In the genomic region with DNA sequence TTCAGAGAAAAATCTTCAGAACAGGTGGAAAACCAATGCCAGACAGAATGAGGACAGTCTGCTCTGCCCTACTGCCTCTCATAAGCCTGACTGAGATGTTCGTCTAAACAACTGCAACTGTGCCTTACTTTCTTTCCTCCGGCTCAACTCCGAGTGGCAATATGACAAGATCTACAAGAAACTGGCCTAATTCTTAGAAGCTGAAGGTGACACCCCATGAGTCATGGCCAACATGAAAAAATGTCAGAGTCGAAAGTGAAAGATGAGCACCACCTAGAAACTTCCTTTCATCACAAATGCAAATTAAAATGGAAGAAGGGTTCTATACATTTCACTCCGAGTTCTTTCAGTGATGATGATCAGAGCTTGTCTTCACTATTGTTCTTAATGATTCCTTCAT, we compare ENCODE assay signal across 9 cellular contexts. TPM values are rescaled to one million over a fixed set of nuclear protein-coding genes. Genes with fewer than 3 reads are reported as not detected.
DNase-seq lines count a peak whose midpoint lies in the region; ATAC-seq lines count a peak whose summit lies in the region.
"Had no signal": no experiment of that assay in that cellular context is flagged by ENCODE, and none has a peak within 500 bp of the region (broad histone marks: within the 10 kb centered on the region; RNA-seq: fewer than 3 reads in every experiment).

No MANE protein-coding gene starts in this region.

- no peaks in the 10 kb centered on the region for H3K9me2 ChIP-seq in Karpas-422 (replicated peaks; ENCODE audit: insufficient read depth, low read length)

- POLR2A ChIA-PET in CD4-positive, alpha-beta memory T cell (lab: Charles Lee; ENCODE audit: partially characterized antibody), result interaction anchor here (0.6 to 3.1 kb wide), 6 partner anchors 10 to 294 kb away, joined by 3 to 24 read pairs (median 4); partner anchors contain the start of genes DYNLT2B, FBXO45 and WDR53

- intact Hi-C loops in CD4-positive, alpha-beta memory T cell (cut with micrococcal nuclease), result loop anchor here (1.0 kb wide), 2 partner anchors 13 to 44 kb away; partner anchors contain the start of genes DYNLT2B and PCYT1A
- intact Hi-C loops in activated T-helper 2 cell treated with anti-CD3 and anti-CD28 coated beads, Interferon-gamma antibody, Interleukin-2, Interleukin-4, amounts not matched to agents 10 μg/mL and 5 μg/mL and 100 μg/mL, durations not matched to agents 14 hours and 24 hours and 36 hours (cut with micrococcal nuclease), result loop anchor here (1.0 to 2.0 kb wide), 5 partner anchors 8 to 229 kb away; partner anchors contain the start of genes DYNLT2B, PCYT1A, RNF168 and UBXN7

- peak overlapping the region; percentile 75 for H3K27ac ChIP-seq in CD4-positive, alpha-beta memory T cell (ENCODE audit: low read depth, low read length)
- H3K27ac ChIP-seq in Karpas-422 (ENCODE audit: low read length), result peak overlapping the region; percentile 71
- H3K27ac ChIP-seq: adrenal gland had no signal

- peak overlapping the region; percentile 21 to 52 for H3K4me3 ChIP-seq in CD4-positive, alpha-beta memory T cell (ENCODE audit: low read length in 2 of 2)
- H3K4me3 ChIP-seq in Karpas-422 (ENCODE audit: low read length), result peak overlapping the region; percentile 44
- no peak overlapping the region for H3K4me3 ChIP-seq in MG63
- H3K4me3 ChIP-seq: adrenal gland had no signal

- CTCF ChIA-PET in CD4-positive, alpha-beta memory T cell (lab: Charles Lee; ENCODE audit: partially characterized antibody), result interaction anchor here (0.8 to 1.2 kb wide), 3 partner anchors 14 to 43 kb away, joined by 3 to 5 read pairs (median 3); partner anchors contain the start of gene DYNLT2B

- peak overlapping the region; percentile 76 to 89 (median 82) for H3K4me3 Mint-ChIP-seq in CD4-positive, alpha-beta memory T cell
- H3K4me3 Mint-ChIP-seq in activated T-helper 2 cell treated with anti-CD3 and anti-CD28 coated beads, Interferon-gamma antibody, Interleukin-2, Interleukin-4, amounts not matched to agents 10 μg/mL and 5 μg/mL and 100 μg/mL, durations not matched to agents 14 hours and 24 hours and 36 hours (ENCODE audit: low read depth), result peak overlapping the region; percentile 62

- H3K36me3 Mint-ChIP-seq in CD4-positive, alpha-beta memory T cell, result peaks cover 20 to 24% of the 10 kb centered on the region in 2 donors
- peaks cover 47% of the 10 kb centered on the region for H3K36me3 Mint-ChIP-seq in activated T-helper 2 cell treated with anti-CD3 and anti-CD28 coated beads, Interferon-gamma antibody, Interleukin-2, Interleukin-4, amounts not matched to agents 10 μg/mL and 5 μg/mL and 100 μg/mL, durations not matched to agents 14 hours and 24 hours and 36 hours (ENCODE audit: low read depth)

- H4K20me1 ChIP-seq in Karpas-422 (ENCODE audit: insufficient read depth, low read depth, low read length), result no peaks in the 10 kb centered on the region

- H3K27me3 ChIP-seq in CD4-positive, alpha-beta memory T cell (ENCODE audit: insufficient read depth, low read length), result no peaks in the 10 kb centered on the region
- no peaks in the 10 kb centered on the region for H3K27me3 ChIP-seq in Karpas-422 (ENCODE audit: low read length)
- H3K27me3 ChIP-seq in MG63, result no peaks in the 10 kb centered on the region
- H3K27me3 ChIP-seq: adrenal gland had no signal

- no peaks in the 10 kb centered on the region for H3K9me3 Mint-ChIP-seq in CD4-positive, alpha-beta memory T cell
- H3K9me3 Mint-ChIP-seq in activated T-helper 2 cell treated with anti-CD3 and anti-CD28 coated beads, Interferon-gamma antibody, Interleukin-2, Interleukin-4, amounts not matched to agents 10 μg/mL and 5 μg/mL and 100 μg/mL, durations not matched to agents 14 hours and 24 hours and 36 hours, result no peaks in the 10 kb centered on the region

- H3K9ac ChIP-seq in Karpas-422 (ENCODE audit: low read length), result peak overlapping the region; percentile 47

- H3K4me2 ChIP-seq in Karpas-422 (ENCODE audit: low read depth, low read length, poor library complexity, severe bottlenecking), result peak overlapping the region; percentile 62

- no peaks in the 10 kb centered on the region for H3K36me3 ChIP-seq in CD4-positive, alpha-beta memory T cell (ENCODE audit: insufficient read depth, low read length)
- H3K36me3 ChIP-seq in Karpas-422 (ENCODE audit: insufficient read depth, low read length) (peaks cover 9% of the 10 kb centered on the region; the same call in 1 of the 2 replicates), MG63 (peaks cover 33% of the 10 kb centered on the region)

- ATAC-seq in GM21526 (IDR thresholded peaks at IDR 0.05; ENCODE audit: low FRiP score, unreplicated experiment), result peak; percentile 77

- peaks cover 46% of the 10 kb centered on the region for H3K4me1 ChIP-seq in CD4-positive, alpha-beta memory T cell (ENCODE audit: insufficient read depth, low read length)
- H3K4me1 ChIP-seq in Karpas-422 (ENCODE audit: low read length), result peaks cover 27% of the 10 kb centered on the region

- DNase-seq in CD4-positive, alpha-beta memory T cell, result peak; percentile 71 to 86 (median 79)
- DNase-seq in Karpas-422 (peak; percentile 91), NCI-H510A treated with DMSO at 0.1 percent for 48 hours (lab: John Stamatoyannopoulos, UW) (no peak), NCI-H1092 (lab: John Stamatoyannopoulos, UW) (no peak), MG63 (no peak)
- DNase-seq in activated T-helper 2 cell treated with anti-CD3 and anti-CD28 coated beads, Interferon-gamma antibody, Interleukin-2, Interleukin-4, amounts not matched to agents 10 μg/mL and 5 μg/mL and 100 μg/mL, durations not matched to agents 14 hours and 24 hours and 36 hours (ENCODE audit: low spot score), result peak; percentile 74
- DNase-seq in stimulated activated CD4-positive, alpha-beta T cell treated with anti-CD3 and anti-CD28 coated beads, Interleukin-15, amount 100 ng/mL, for 24 hours, result peak; percentile 73

- peaks cover 29 to 63% (median 38%) of the 10 kb centered on the region in 4 donors for H3K4me1 Mint-ChIP-seq in CD4-positive, alpha-beta memory T cell
- H3K4me1 Mint-ChIP-seq in activated T-helper 2 cell treated with anti-CD3 and anti-CD28 coated beads, Interferon-gamma antibody, Interleukin-2, Interleukin-4, amounts not matched to agents 10 μg/mL and 5 μg/mL and 100 μg/mL, durations not matched to agents 14 hours and 24 hours and 36 hours (ENCODE audit: low read depth), result peaks cover 47% of the 10 kb centered on the region

- H3K9me3 ChIP-seq in CD4-positive, alpha-beta memory T cell (ENCODE audit: control insufficient read depth in 1 of 2, low read length in 2 of 2), result no peaks in the 10 kb centered on the region
- H3K9me3 ChIP-seq in Karpas-422 (ENCODE audit: low read length) (no peaks in the 10 kb centered on the region), MG63 (no peaks in the 10 kb centered on the region)
- H3K9me3 ChIP-seq: adrenal gland had no signal

- peaks cover 76% of the 10 kb centered on the region for H3K79me2 ChIP-seq in Karpas-422 (ENCODE audit: low read length)

- H2AFZ ChIP-seq in Karpas-422 (ENCODE audit: low read length), result peak overlapping the region; percentile 11

- peak overlapping the region; percentile 89 to 99 (median 97) for H3K27ac Mint-ChIP-seq in CD4-positive, alpha-beta memory T cell
- peak overlapping the region; percentile 90 for H3K27ac Mint-ChIP-seq in activated T-helper 2 cell treated with anti-CD3 and anti-CD28 coated beads, Interferon-gamma antibody, Interleukin-2, Interleukin-4, amounts not matched to agents 10 μg/mL and 5 μg/mL and 100 μg/mL, durations not matched to agents 14 hours and 24 hours and 36 hours

- H3K27me3 Mint-ChIP-seq in CD4-positive, alpha-beta memory T cell, result no peaks in the 10 kb centered on the region
- no peaks in the 10 kb centered on the region for H3K27me3 Mint-ChIP-seq in activated T-helper 2 cell treated with anti-CD3 and anti-CD28 coated beads, Interferon-gamma antibody, Interleukin-2, Interleukin-4, amounts not matched to agents 10 μg/mL and 5 μg/mL and 100 μg/mL, durations not matched to agents 14 hours and 24 hours and 36 hours (ENCODE audit: low read depth)

RNA-seq across cellular contexts. Expression of gene PCYT1A, which starts 12.9 kb away (rescaled TPM):
- 10 to 100 TPM; 70.1 to 73.7 TPM for total RNA-seq in CD4-positive, alpha-beta memory T cell
- 10 to 100 TPM; 11.0 to 25.5 TPM for polyA plus RNA-seq in CD4-positive, alpha-beta memory T cell
- 42.6 and 48.8 TPM in 2 replicates for total RNA-seq in Karpas-422 (2014; rRNA removed; shearing (Covaris generic); ENCODE audit: low replicate concordance)
- total RNA-seq in activated T-helper 2 cell treated with anti-CD3 and anti-CD28 coated beads, Interferon-gamma antibody, Interleukin-2, Interleukin-4, amounts not matched to agents 10 μg/mL and 5 μg/mL and 100 μg/mL, durations not matched to agents 14 hours and 24 hours and 36 hours, result 49.2 and 53.7 TPM in 2 replicates
- total RNA-seq in MG63 (2014; rRNA removed; shearing (Covaris generic); ENCODE audit: low replicate concordance), result 52.6 and 82.0 TPM in 2 replicates

RNA-seq across cellular contexts. Expression of gene DYNLT2B, which starts 43.5 kb away (rescaled TPM):
- 1 to 10 TPM; 6.0 to 7.4 TPM for total RNA-seq in CD4-positive, alpha-beta memory T cell
- 10 to 100 TPM; 18.5 to 31.1 TPM for polyA plus RNA-seq in CD4-positive, alpha-beta memory T cell
- 9.6 and 17.1 TPM in 2 replicates for total RNA-seq in Karpas-422 (2014; rRNA removed; shearing (Covaris generic); ENCODE audit: low replicate concordance)
- total RNA-seq in activated T-helper 2 cell treated with anti-CD3 and anti-CD28 coated beads, Interferon-gamma antibody, Interleukin-2, Interleukin-4, amounts not matched to agents 10 μg/mL and 5 μg/mL and 100 μg/mL, durations not matched to agents 14 hours and 24 hours and 36 hours, result 10.9 and 12.3 TPM in 2 replicates
- total RNA-seq in MG63 (2014; rRNA removed; shearing (Covaris generic); ENCODE audit: low replicate concordance), result 15.4 and 34.3 TPM in 2 replicates

RNA-seq across cellular contexts. Expression of gene SLC51A, which starts 58.3 kb away (rescaled TPM):
- total RNA-seq in CD4-positive, alpha-beta memory T cell, result not detected
- polyA plus RNA-seq in CD4-positive, alpha-beta memory T cell, result 1 to 10 TPM in 1 of 2 donors, not detected in 1; 2.7 TPM
- total RNA-seq in Karpas-422 (2014; rRNA removed; shearing (Covaris generic); ENCODE audit: low replicate concordance), result not detected in 2 replicates
- not detected in 2 replicates for total RNA-seq in activated T-helper 2 cell treated with anti-CD3 and anti-CD28 coated beads, Interferon-gamma antibody, Interleukin-2, Interleukin-4, amounts not matched to agents 10 μg/mL and 5 μg/mL and 100 μg/mL, durations not matched to agents 14 hours and 24 hours and 36 hours
- not detected in 2 replicates for total RNA-seq in MG63 (2014; rRNA removed; shearing (Covaris generic); ENCODE audit: low replicate concordance)

Comparison
In these comparisons a context has a peak if more than half of its experiments do, and no peak if none do; other contexts are left out.
1. DNase-seq: peak in CD4-positive, alpha-beta memory T cell (5 of 5), Karpas-422 (single experiment), activated T-helper 2 cell treated with anti-CD3 and anti-CD28 coated beads, Interferon-gamma antibody, Interleukin-2, Interleukin-4, amounts not matched to agents 10 μg/mL and 5 μg/mL and 100 μg/mL, durations not matched to agents 14 hours and 24 hours and 36 hours (single experiment) and stimulated activated CD4-positive, alpha-beta T cell treated with anti-CD3 and anti-CD28 coated beads, Interleukin-15, amount 100 ng/mL, for 24 hours (single experiment); none in NCI-H510A treated with DMSO at 0.1 percent for 48 hours (single experiment), NCI-H1092 (single experiment) and MG63 (single experiment).